30 cellular contexts compared by ENCODE assay signal in the genomic region with DNA sequence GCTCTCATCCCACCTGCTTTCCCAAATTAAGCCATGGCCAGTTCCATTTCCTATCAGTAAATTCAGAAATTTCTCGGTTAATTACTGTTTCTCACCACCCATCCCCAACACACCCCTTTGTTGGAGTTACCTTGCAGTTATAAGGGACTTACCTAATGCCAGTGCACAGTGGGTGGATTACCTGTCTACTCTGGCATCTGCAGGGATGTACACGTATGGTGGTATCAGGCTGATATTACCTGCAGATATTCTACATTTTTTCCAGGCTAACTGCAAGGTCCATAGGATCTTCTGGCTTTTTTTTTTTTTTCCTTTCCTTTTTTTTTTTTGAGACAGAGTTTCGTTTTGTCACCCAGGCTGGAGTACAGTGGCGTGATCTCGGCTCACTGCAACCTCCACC.
"Had no signal": no experiment of that assay in that cellular context is flagged by ENCODE, and none has a peak within 500 bp of the region (broad histone marks: within the 10 kb centered on the region; RNA-seq: fewer than 3 reads in every experiment).

No MANE protein-coding gene starts in this region.

- H3K27me3 ChIP-seq: adrenal gland, ascending aorta, body of pancreas, brain microvascular endothelial cell, breast epithelium, cardiac muscle cell had no signal

- H3K4me1 ChIP-seq: ascending aorta, breast epithelium had no signal

- H3K9me3 ChIP-seq: adrenal gland, ascending aorta, body of pancreas, breast epithelium had no signal

- H3K27ac ChIP-seq: adrenal gland, ascending aorta, body of pancreas, brain microvascular endothelial cell, breast epithelium, cardiac muscle cell had no signal

- H3K36me3 ChIP-seq: adrenal gland, ascending aorta, brain microvascular endothelial cell, breast epithelium, cardiac muscle cell had no signal

- DNase-seq: activated effector memory CD4-positive, alpha-beta T cell treated with anti-CD3 and anti-CD28 coated beads, Interleukin-2, amount 50 U/mL, for 16 hours; activated effector memory CD4-positive, alpha-beta T cell treated with Interleukin-2 at 50 U/mL for 16 hours; activated gamma-delta T cell; activated gamma-delta T cell treated with Interleukin-2 at 50 U/mL for 16 hours; activated naive CD4-positive, alpha-beta T cell; activated naive CD4-positive, alpha-beta T cell treated with anti-CD3 and anti-CD28 coated beads for 36 hours; activated naive CD4-positive, alpha-beta T cell treated with anti-CD3 and anti-CD28 coated beads, Interleukin-2, amount 10 ng/mL, durations not matched to agents 7 days and 5 days; activated naive CD4-positive, alpha-beta T cell treated with anti-CD3 and anti-CD28 coated beads, Interleukin-2, amount 50 U/mL, for 16 hours; activated naive CD4-positive, alpha-beta T cell treated with Interleukin-2 at 50 U/mL for 16 hours; activated naive CD8-positive, alpha-beta T cell treated with anti-CD3 and anti-CD28 coated beads for 36 hours; activated naive CD8-positive, alpha-beta T cell treated with anti-CD3 and anti-CD28 coated beads, Interleukin-2, amount 10 ng/mL, durations not matched to agents 7 days and 5 days; activated naive CD8-positive, alpha-beta T cell treated with anti-CD3 and anti-CD28 coated beads, Interleukin-2, amount 50 U/mL, for 24 hours; activated T-cell treated with anti-CD3 and anti-CD28 coated beads, Interleukin-2, amount 50 U/mL, for 1 hour; activated T-cell treated with anti-CD3 and anti-CD28 coated beads, Interleukin-2, amount 50 U/mL, for 24 hours; activated T-cell treated with anti-CD3 and anti-CD28 coated beads, Interleukin-2, amount 50 U/mL, for 4 hours; activated T-cell treated with anti-CD3 and anti-CD28 coated beads, Interleukin-2, amount 50 U/mL, for 48 hours; activated T-cell treated with anti-CD3 and anti-CD28 coated beads, Interleukin-2, amount 50 U/mL, for 72 hours; adrenal gland; amniotic stem cell; amygdala; anterior cingulate cortex; aorta; body of pancreas; brain microvascular endothelial cell; caudate nucleus; central memory CD4-positive, alpha-beta T cell; cerebellar nuclear complex had no signal

- H3K4me3 ChIP-seq: adrenal gland, ascending aorta, body of pancreas, breast epithelium, cardiac muscle cell had no signal
